14 cellular contexts compared by ENCODE assay signal in the genomic region with DNA sequence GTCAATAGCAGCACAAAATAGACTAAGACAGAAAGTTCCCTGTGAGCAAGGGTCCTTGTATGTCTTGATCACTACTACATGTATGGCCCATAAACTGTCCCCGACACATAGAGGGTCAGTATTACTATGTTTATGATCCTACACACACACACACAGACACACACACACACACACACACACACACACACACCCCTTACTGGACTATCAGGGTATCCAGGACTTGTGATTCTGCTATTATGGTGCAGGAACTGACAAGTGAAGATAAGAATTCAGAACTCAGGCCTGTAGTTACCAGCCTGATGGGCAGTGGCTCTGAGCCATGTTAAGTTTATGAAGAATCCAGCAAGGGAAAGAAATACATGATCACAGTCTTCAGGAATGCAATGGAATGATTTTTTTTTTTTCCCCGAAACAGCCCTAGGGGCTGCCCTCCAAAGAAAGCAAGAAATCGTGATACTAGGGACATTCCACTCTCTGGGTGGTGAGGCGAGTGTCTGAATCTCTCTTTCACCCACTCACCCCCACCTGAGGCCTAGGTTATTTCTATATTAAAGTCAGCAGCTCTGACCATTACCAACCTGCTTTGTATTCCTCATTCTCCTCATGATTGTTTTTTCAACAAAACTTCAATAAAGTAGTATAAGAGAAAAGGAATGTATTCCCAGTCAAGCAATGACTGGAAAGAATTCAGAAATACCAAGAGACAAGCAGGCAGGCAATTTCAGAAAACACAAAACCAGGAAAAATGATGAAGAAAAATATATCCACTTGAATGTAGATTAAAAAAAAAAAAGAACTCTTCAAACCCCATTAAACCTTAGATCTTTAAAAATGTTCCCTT.
DNase-seq lines count a peak whose midpoint lies in the region; ATAC-seq and TF ChIP-seq lines count a peak whose summit lies in the region.
"Had no signal": no experiment of that assay in that cellular context is flagged by ENCODE, and none has a peak within 500 bp of the region (broad histone marks: within the 10 kb centered on the region; RNA-seq: fewer than 3 reads in every experiment).

No MANE protein-coding gene starts in this region.

- no peak overlapping the region; the same call in 1 of the 2 replicates for H3K56ac ChIP-seq in IMR-90 (ENCODE audit: extremely low read depth, insufficient read depth, low read length)

- H2BK15ac ChIP-seq in IMR-90 (ENCODE audit: low read depth, low read length), result no peak overlapping the region; the same call in 2 of the 3 replicates

- H4K20me1 ChIP-seq in IMR-90 (ENCODE audit: insufficient read depth, low read length), result no peaks in the 10 kb centered on the region

- H3K4me3 Mint-ChIP-seq in chondrocyte (ENCODE audit: unreplicated experiment) (peak overlapping the region; percentile 38), immature natural killer cell (no peak overlapping the region)
- H3K4me3 Mint-ChIP-seq: activated T-helper 17 cell treated with anti-CD3 and anti-CD28 coated beads, Interleukin-2, amount 50 U/mL, for 72 hours; WTC11 had no signal

- BruUV-seq in IMR-90 (replicated peaks; lab: Mats Ljungman, UMichigan), result no TSS peak

- H3K4me1 ChIP-seq in IMR-90 (ENCODE audit: control insufficient read depth, insufficient read depth, low read length) (no peaks in the 10 kb centered on the region), right lobe of liver (no peaks in the 10 kb centered on the region), testis (no peaks in the 10 kb centered on the region)
- H3K4me1 ChIP-seq: thyroid gland had no signal

- 20% methylated on average over 1 of the region's 4 CpGs; no CpG with 5 or more reads in 1 of the 2 experiments for WGBS in IMR-90 (ENCODE audit: extremely low coverage in 2 of 2, insufficient read length in 1 of 2), 2 experiments
- 87% methylated on average over 2 of the region's 4 CpGs for WGBS in right lobe of liver (ENCODE audit: insufficient coverage, low coverage, low lambda C conversion rate, missing lambda C conversion rate)
- WGBS in testis, 2 donors, result 57 to 74% methylated on average over 4 of the region's 4 CpGs

- TF ChIP-seq POLR2A in IMR-90 (IDR thresholded peaks at IDR 0.05; ENCODE audit: low read depth, low read length) (no peak), right lobe of liver (IDR thresholded peaks at IDR 0.05) (no peak), testis (IDR thresholded peaks at IDR 0.05) (no peak)

- H3K27me3 ChIP-seq in IMR-90 (ENCODE audit: control insufficient read depth, insufficient read depth, low read length) (no peaks in the 10 kb centered on the region), right lobe of liver (no peaks in the 10 kb centered on the region), testis (no peaks in the 10 kb centered on the region)
- H3K27me3 ChIP-seq: thyroid gland had no signal

- H2BK120ac ChIP-seq in IMR-90 (ENCODE audit: low read depth, low read length), result peak overlapping the region; percentile 36

- intact Hi-C loops in IMR-90 (cut with micrococcal nuclease), result no loop called here
- intact Hi-C loops in right lobe of liver (cut with DNase I), result no loop called here
- intact Hi-C loops in testis (cut with DNase I; ENCODE audit: low total_unique reads), result no loop called here

- H3K9me3 Mint-ChIP-seq in chondrocyte (ENCODE audit: low read depth) (peaks cover 7% of the 10 kb centered on the region), immature natural killer cell (peaks cover 0 to 6% (median 1%) of the 10 kb centered on the region in 6 donors)
- H3K9me3 Mint-ChIP-seq: activated T-helper 17 cell treated with anti-CD3 and anti-CD28 coated beads, Interleukin-2, amount 50 U/mL, for 72 hours; WTC11 had no signal

- H3K9me1 ChIP-seq in IMR-90 (ENCODE audit: insufficient read depth, low read length), result no peaks in the 10 kb centered on the region

- no peak overlapping the region for H4K8ac ChIP-seq in IMR-90 (ENCODE audit: low read depth in 2 of 2, low read length in 2 of 2)

- H3K27ac Mint-ChIP-seq in chondrocyte (ENCODE audit: unreplicated experiment), result no peak overlapping the region
- no peak overlapping the region for H3K27ac Mint-ChIP-seq in immature natural killer cell
- H3K27ac Mint-ChIP-seq: activated T-helper 17 cell treated with anti-CD3 and anti-CD28 coated beads, Interleukin-2, amount 50 U/mL, for 72 hours; WTC11 had no signal

- H3K14ac ChIP-seq in IMR-90 (replicated peaks; ENCODE audit: low read depth, low read length), result no peak overlapping the region

- H4K91ac ChIP-seq in IMR-90 (ENCODE audit: insufficient read depth, low read depth, low read length), result peak overlapping the region; percentile 28; the same call in 1 of the 2 replicates

- H3K79me1 ChIP-seq in IMR-90 (ENCODE audit: low read depth in 1 of 2, low read length in 2 of 2), result no peaks in the 10 kb centered on the region

- no peak for TF ChIP-seq CTCF in AG04449 (IDR thresholded peaks at IDR 0.05; ENCODE audit: insufficient read depth, low read length, missing control alignments)
- no peak for TF ChIP-seq CTCF in IMR-90 (conservative IDR thresholded peaks at IDR 0.05; ENCODE audit: low read depth, low read length)
- TF ChIP-seq CTCF in chondrocyte (IDR thresholded peaks at IDR 0.05), result no peak
- TF ChIP-seq CTCF in right lobe of liver (IDR thresholded peaks at IDR 0.05), result no peak
- no peak for TF ChIP-seq CTCF in testis (IDR thresholded peaks at IDR 0.05)

- dilution Hi-C loops in IMR-90 (cut with HindIII; ENCODE audit: low sequenced_read_pairs, unreplicated experiment), result no loop called here

- peak overlapping the region; percentile 37 for H2BK5ac ChIP-seq in IMR-90 (ENCODE audit: low read depth, low read length, poor library complexity, severe bottlenecking)

- H3K27ac ChIP-seq in IMR-90 (ENCODE audit: insufficient read depth, low read length) (peak overlapping the region; percentile 40; the same call in 1 of the 2 replicates), right lobe of liver (no peak overlapping the region), testis (no peak overlapping the region)
- H3K27ac ChIP-seq: thyroid gland had no signal

- no peak overlapping the region for H3K18ac ChIP-seq in IMR-90 (ENCODE audit: low read depth, low read length)

- no peak overlapping the region for H3K4me3 ChIP-seq in AG04449 (ENCODE audit: low read depth, low read length)
- H3K4me3 ChIP-seq in IMR-90 (ENCODE audit: insufficient read depth, low read depth, low read length), result no peak overlapping the region
- no peak overlapping the region for H3K4me3 ChIP-seq in right lobe of liver
- H3K4me3 ChIP-seq in testis, result no peak overlapping the region
- H3K4me3 ChIP-seq: thyroid gland had no signal

- TF ChIP-seq RAD21 in IMR-90 (IDR thresholded peaks at IDR 0.05; ENCODE audit: low read length), result no peak

- H3K4me1 Mint-ChIP-seq in chondrocyte (ENCODE audit: low read depth), result peaks cover 11% of the 10 kb centered on the region
- no peaks in the 10 kb centered on the region for H3K4me1 Mint-ChIP-seq in immature natural killer cell
- H3K4me1 Mint-ChIP-seq: activated T-helper 17 cell treated with anti-CD3 and anti-CD28 coated beads, Interleukin-2, amount 50 U/mL, for 72 hours; WTC11 had no signal

- ATAC-seq in IMR-90 (ENCODE audit: low read depth), result peak; percentile 87
- no peak for ATAC-seq in right lobe of liver
- ATAC-seq: activated T-helper 17 cell treated with anti-CD3 and anti-CD28 coated beads, Interleukin-2, amount 50 U/mL, for 72 hours; WTC11 had no signal

- H2AK5ac ChIP-seq in IMR-90 (ENCODE audit: low read depth, low read length), result no peak overlapping the region

- no peaks in the 10 kb centered on the region for H3K27me3 Mint-ChIP-seq in chondrocyte (ENCODE audit: low read depth)
- peaks cover 0 to 1% (median 0%) of the 10 kb centered on the region in 3 donors for H3K27me3 Mint-ChIP-seq in immature natural killer cell (ENCODE audit: low read depth in 3 of 3)

- H3K36me3 ChIP-seq in IMR-90 (ENCODE audit: control insufficient read depth, insufficient read depth, low read length), result no peaks in the 10 kb centered on the region
- no peaks in the 10 kb centered on the region for H3K36me3 ChIP-seq in right lobe of liver
- H3K36me3 ChIP-seq in testis (ENCODE audit: low read depth, missing control alignments), result no peaks in the 10 kb centered on the region
- H3K36me3 ChIP-seq: thyroid gland had no signal

- no peak overlapping the region for H3K4ac ChIP-seq in IMR-90 (ENCODE audit: low read depth, low read length)

- in situ Hi-C loops in IMR-90 (cut with MboI; ENCODE audit: low sequenced_read_pairs), result no loop called here

- H2AK9ac ChIP-seq in IMR-90 (replicated peaks; ENCODE audit: low read depth, low read length, poor library complexity), result no peak overlapping the region

- no peak overlapping the region for H3K23ac ChIP-seq in IMR-90 (ENCODE audit: low read depth, low read length)

- POLR2A ChIA-PET in AG04449 (lab: Yijun Ruan, JAX), result no interaction called here
- POLR2A ChIA-PET in IMR-90 (lab: Charles Lee; ENCODE audit: unreplicated experiment), result no interaction called here

- H3K36me3 Mint-ChIP-seq in chondrocyte (ENCODE audit: low read depth) (peaks cover 4% of the 10 kb centered on the region), immature natural killer cell (no peaks in the 10 kb centered on the region)
- H3K36me3 Mint-ChIP-seq: WTC11 had no signal

- H3K4me2 ChIP-seq in IMR-90 (ENCODE audit: low read depth, low read length), result no peak overlapping the region

- DNase-seq in AG04449 (ENCODE audit: low read depth, low spot score) (peak; percentile 81), IMR-90 (peak; percentile 56), chondrocyte (ENCODE audit: low spot score) (no peak), left kidney (ENCODE audit: low read depth, low spot score) (peak; percentile 14), right lobe of liver (no peak), testis (no peak), immature natural killer cell (no peak)
- no peak for DNase-seq in stimulated activated CD4-positive, alpha-beta T cell treated with anti-CD3 and anti-CD28 coated beads, Interleukin-1b, Interleukin-23, amount 100 ng/mL, for 48 hours
- DNase-seq: C1 segment of cervical spinal cord, NCI-H2107, OCI-M1 had no signal

- CTCF ChIA-PET in AG04449 (lab: Yijun Ruan, JAX) (interaction anchor here (1.2 kb wide), 1 partner anchor 15 kb away, joined by 3 read pairs; no protein-coding TSS in a partner anchor), IMR-90 (lab: Yijun Ruan, JAX) (no interaction called here)

- no peak overlapping the region for H4K5ac ChIP-seq in IMR-90 (ENCODE audit: low read depth, low read length)

- H3K9ac ChIP-seq in IMR-90 (ENCODE audit: low read depth, low read length), result no peak overlapping the region

- H3K9me3 ChIP-seq in IMR-90 (ENCODE audit: control insufficient read depth, insufficient read depth, low read length), result no peaks in the 10 kb centered on the region
- H3K9me3 ChIP-seq in right lobe of liver, result no peaks in the 10 kb centered on the region
- no peaks in the 10 kb centered on the region for H3K9me3 ChIP-seq in testis
- H3K9me3 ChIP-seq: thyroid gland had no signal

- H2AFZ ChIP-seq in IMR-90 (replicated peaks; ENCODE audit: low read length, poor library complexity), result no peak overlapping the region

- H2BK20ac ChIP-seq in IMR-90 (ENCODE audit: low read depth, low read length), result peak overlapping the region; percentile 46

Comparison
In these comparisons a context has a peak if more than half of its experiments do, and no peak if none do; other contexts are left out.
1. DNase-seq: peak in AG04449 (single experiment), IMR-90 (single experiment) and left kidney (single experiment); none in chondrocyte (single experiment), right lobe of liver (0 of 3), stimulated activated CD4-positive, alpha-beta T cell treated with anti-CD3 and anti-CD28 coated beads, Interleukin-1b, Interleukin-23, amount 100 ng/mL, for 48 hours (single experiment), testis (single experiment) and immature natural killer cell (0 of 3).